Comparison of ENCODE assay signal across 8 cellular contexts in the genomic region with DNA sequence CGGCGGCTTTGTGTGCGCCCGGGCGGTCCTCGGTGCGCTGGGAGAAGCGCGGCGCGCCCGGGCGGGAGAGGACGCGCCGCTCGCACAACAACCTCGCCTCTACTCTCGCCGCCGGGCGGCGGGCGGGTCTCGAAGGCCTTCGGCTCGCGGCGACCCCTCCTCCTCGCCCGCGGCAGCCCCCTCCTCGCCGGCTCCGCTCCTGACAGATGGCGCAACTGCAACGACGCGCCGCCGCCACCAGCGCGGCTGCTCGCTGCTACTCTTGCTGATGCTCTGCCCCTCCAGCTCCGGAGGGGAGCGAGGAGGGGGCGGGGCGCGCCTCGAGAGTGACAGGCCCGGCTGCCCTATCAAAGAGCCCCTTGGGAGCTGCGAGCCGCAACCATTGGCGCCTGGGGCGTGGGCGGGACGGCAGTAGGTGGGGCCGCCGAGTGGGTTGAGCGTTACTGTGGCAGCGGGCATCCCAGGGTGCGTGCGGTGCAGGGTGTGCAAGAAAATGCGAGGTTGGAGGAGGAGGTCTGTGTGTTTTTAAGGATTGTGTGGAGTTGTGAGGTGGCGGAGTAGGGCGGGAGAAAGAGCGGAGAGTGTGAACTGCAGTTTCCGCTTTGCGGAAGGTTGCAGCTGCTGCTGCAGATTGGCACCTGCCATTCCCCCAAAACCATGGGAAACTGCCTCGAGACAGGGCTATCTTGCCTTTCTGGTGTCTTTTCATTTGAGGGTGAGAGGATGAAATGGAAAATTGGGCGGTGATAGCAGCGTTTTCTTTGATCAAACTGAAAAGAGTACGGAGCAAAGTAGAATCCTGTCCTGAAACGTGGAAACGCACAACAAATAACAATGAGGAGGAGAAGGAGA.
DNase-seq lines count a peak whose midpoint lies in the region; ATAC-seq and TF ChIP-seq lines count a peak whose summit lies in the region.

A gene (minus strand): TSS at position 275 of the 852 bp plus-strand sequence. CDS start 153,401 bp downstream, outside the sequence.

- peak; percentile 70 for DNase-seq in AG04449 (ENCODE audit: low read depth, low spot score)
- peak; percentile 96 for DNase-seq in NCI-H345 treated with DMSO at 0.1 percent for 48 hours (lab: John Stamatoyannopoulos, UW; ENCODE audit: unreplicated experiment)
- peak; percentile 97 to 98 (median 98) for DNase-seq in activated CD4-positive, CD25-positive, alpha-beta regulatory T cell (lab: John Stamatoyannopoulos, UW)
- DNase-seq in central memory CD4-positive, alpha-beta T cell: peak; percentile 98
- peak; percentile 96 for DNase-seq in iris pigment epithelial cell (ENCODE audit: low read depth)
- peak; percentile 100 for DNase-seq in stimulated activated CD4-positive, alpha-beta T cell treated with anti-CD3 and anti-CD28 coated beads, Interleukin-12 subunit alpha, Interleukin-12 subunit beta, amount 100 ng/mL, for 4 hours

- ATAC-seq in HG03280 (IDR thresholded peaks at IDR 0.05; ENCODE audit: unreplicated experiment): peak; percentile 100

- CTCF ChIA-PET in AG04449 (lab: Yijun Ruan, JAX): interaction anchor here (1.1 to 1.2 kb wide), 2 partner anchors 9 to 21 kb away, joined by 4 read pairs; no protein-coding TSS in a partner anchor

- H3K4me3 ChIP-seq in AG04449 (ENCODE audit: low read depth, low read length): peak within 1 kb of the TSS; percentile 83

- TF ChIP-seq CTCF in AG04449 (IDR thresholded peaks at IDR 0.05; ENCODE audit: insufficient read depth, low read length, missing control alignments): peak; percentile 59

- POLR2A ChIA-PET in AG04449 (lab: Yijun Ruan, JAX): interaction anchor here (0.7 to 1.1 kb wide), 4 partner anchors 55 to 100 kb away, joined by 3 to 8 read pairs (median 4); no protein-coding TSS in a partner anchor

- in situ Hi-C loops in GM18951 (cut with MboI; ENCODE audit: low sequenced_read_pairs, unreplicated experiment): no loop called here

- peak; percentile 39 for TF ChIP-seq POLR2A in GM18951 (IDR thresholded peaks at IDR 0.05; ENCODE audit: extremely low read depth, insufficient read depth, insufficient read length)

Comparison
In these comparisons a context has a peak if more than half of its experiments do, and no peak if none do; other contexts are left out.
1. Peak in every context shown above with its lines: DNase-seq, ATAC-seq and H3K4me3 ChIP-seq.